ENCODE assay signal across 9 cellular contexts in genomic region chr7:132575336-132575986, GRCh38. TPM values are rescaled to one million over a fixed set of nuclear protein-coding genes. Genes with fewer than 3 reads are reported as not detected.
DNase-seq lines count a peak whose midpoint lies in the region; ATAC-seq, FAIRE-seq and TF ChIP-seq lines count a peak whose summit lies in the region.
"Had no signal": no experiment of that assay in that cellular context is flagged by ENCODE, and none has a peak within 500 bp of the region (broad histone marks: within the 10 kb centered on the region; RNA-seq: fewer than 3 reads in every experiment).

No MANE protein-coding gene starts in this region.

- H3K36me3 ChIP-seq in heart left ventricle (peaks cover 0 to 4% (median 0%) of the 10 kb centered on the region in 9 donors), osteoblast (ENCODE audit: insufficient read depth, low read length) (no peaks in the 10 kb centered on the region), HAP-1 (replicated peaks) (no peaks in the 10 kb centered on the region)

- H3K9me3 ChIP-seq in CD4-positive, alpha-beta T cell (ENCODE audit: control insufficient read depth, low read length) = no peaks in the 10 kb centered on the region
- H3K9me3 ChIP-seq in heart left ventricle (no peaks in the 10 kb centered on the region), osteoblast (ENCODE audit: low read depth, low read length) (no peaks in the 10 kb centered on the region), HAP-1 (no peaks in the 10 kb centered on the region)

- peaks cover 0 to 43% (median 9%) of the 10 kb centered on the region in 12 donors for H3K4me1 ChIP-seq in heart left ventricle
- peaks cover 3% of the 10 kb centered on the region for H3K4me1 ChIP-seq in osteoblast (ENCODE audit: insufficient read depth, low read length)
- no peaks in the 10 kb centered on the region for H3K4me1 ChIP-seq in HAP-1

- no peaks in the 10 kb centered on the region for H3K36me3 Mint-ChIP-seq in CD4-positive, alpha-beta T cell (ENCODE audit: low read depth)
- peaks cover 46% of the 10 kb centered on the region for H3K36me3 Mint-ChIP-seq in activated naive CD4-positive, alpha-beta T cell treated with anti-CD3 and anti-CD28 coated beads, Interleukin-2, amount 10 ng/mL, durations not matched to agents 7 days and 5 days

- POLR2A ChIA-PET in CD4-positive, alpha-beta T cell (lab: Charles Lee) = no interaction called here

- H3K9me3 Mint-ChIP-seq in CD4-positive, alpha-beta T cell = no peaks in the 10 kb centered on the region
- no peaks in the 10 kb centered on the region for H3K9me3 Mint-ChIP-seq in activated naive CD4-positive, alpha-beta T cell treated with anti-CD3 and anti-CD28 coated beads, Interleukin-2, amount 10 ng/mL, durations not matched to agents 7 days and 5 days

- peaks cover 87% of the 10 kb centered on the region for H3K27me3 ChIP-seq in CD4-positive, alpha-beta T cell (ENCODE audit: control insufficient read depth, insufficient read depth, low read length)
- peaks cover 0 to 65% (median 5%) of the 10 kb centered on the region in 9 donors for H3K27me3 ChIP-seq in heart left ventricle
- H3K27me3 ChIP-seq in osteoblast (ENCODE audit: insufficient read depth, low read length) = peaks cover 35% of the 10 kb centered on the region
- peaks cover 71% of the 10 kb centered on the region for H3K27me3 ChIP-seq in HAP-1 (ENCODE audit: low read depth)

- WGBS in heart left ventricle, 4 donors = 1 to 3% (median 2%) methylated on average over 34 of the region's 34 CpGs

- peaks cover 33% of the 10 kb centered on the region for H3K4me1 Mint-ChIP-seq in CD4-positive, alpha-beta T cell (ENCODE audit: low read depth)
- H3K4me1 Mint-ChIP-seq in activated naive CD4-positive, alpha-beta T cell treated with anti-CD3 and anti-CD28 coated beads, Interleukin-2, amount 10 ng/mL, durations not matched to agents 7 days and 5 days = peaks cover 46% of the 10 kb centered on the region

- TF ChIP-seq POLR2A in heart left ventricle (IDR thresholded peaks at IDR 0.05) = no peak
- TF ChIP-seq POLR2A in H54 (IDR thresholded peaks at IDR 0.05; ENCODE audit: low read depth, low read length) = no peak

- H3K27ac Mint-ChIP-seq in CD4-positive, alpha-beta T cell = no peak overlapping the region
- H3K27ac Mint-ChIP-seq in activated naive CD4-positive, alpha-beta T cell treated with anti-CD3 and anti-CD28 coated beads, Interleukin-2, amount 10 ng/mL, durations not matched to agents 7 days and 5 days = no peak overlapping the region

- CTCF ChIA-PET in CD4-positive, alpha-beta T cell (lab: Charles Lee) = no interaction called here
- CTCF ChIA-PET in activated naive CD4-positive, alpha-beta T cell treated with anti-CD3 and anti-CD28 coated beads, Interleukin-2, amount 10 ng/mL, durations not matched to agents 7 days and 5 days (lab: Charles Lee) = interaction anchor here (1.1 to 9.9 kb wide), 3 partner anchors 179 to 257 kb away, joined by 3 to 240 read pairs (median 5); no protein-coding TSS in a partner anchor

- ATAC-seq in CD4-positive, alpha-beta T cell (ENCODE audit: poor library complexity) = no peak
- ATAC-seq in heart left ventricle (peak; percentile 62 to 78 (median 74)), GM21390 (IDR thresholded peaks at IDR 0.05; ENCODE audit: unreplicated experiment) (no peak)
- ATAC-seq: HCT116 had no signal

- no peaks in the 10 kb centered on the region for H4K20me1 ChIP-seq in osteoblast (ENCODE audit: insufficient read depth, low read length)

- peaks cover 82% of the 10 kb centered on the region for H3K27me3 Mint-ChIP-seq in CD4-positive, alpha-beta T cell
- peaks cover 92% of the 10 kb centered on the region for H3K27me3 Mint-ChIP-seq in activated naive CD4-positive, alpha-beta T cell treated with anti-CD3 and anti-CD28 coated beads, Interleukin-2, amount 10 ng/mL, durations not matched to agents 7 days and 5 days

- H3K4me2 ChIP-seq in osteoblast (ENCODE audit: insufficient read depth, low read length) = peak overlapping the region; percentile 78

- DNase-seq in CD4-positive, alpha-beta T cell = no peak
- DNase-seq in LHCN-M2 (ENCODE audit: low read depth) = peak; percentile 12
- DNase-seq in activated naive CD4-positive, alpha-beta T cell treated with anti-CD3 and anti-CD28 coated beads, Interleukin-2, amount 10 ng/mL, durations not matched to agents 7 days and 5 days = peak; percentile 60
- peak; percentile 58 to 76 (median 63) for DNase-seq in heart left ventricle
- peak; percentile 99 for DNase-seq in osteoblast (ENCODE audit: insufficient read length, low spot score, missing footprints)
- no peak for DNase-seq in H54 (ENCODE audit: insufficient read length, low spot score)
- no peak for DNase-seq in HAP-1 (ENCODE audit: low spot score in 2 of 2)

- peak overlapping the region; percentile 38 to 77 (median 61) for H3K4me3 ChIP-seq in heart left ventricle
- H3K4me3 ChIP-seq in osteoblast (ENCODE audit: insufficient read depth, low read length) = peak overlapping the region; percentile 65
- H3K4me3 ChIP-seq in HAP-1 = no peak overlapping the region

- in situ Hi-C loops in HAP-1 (cut with MboI; ENCODE audit: low sequenced_read_pairs) = loop anchor here (25.0 kb wide), 1 partner anchor 888 kb away; no protein-coding TSS in a partner anchor

- H3K27ac ChIP-seq in CD4-positive, alpha-beta T cell (ENCODE audit: low read depth, low read length) = no peak overlapping the region
- peak overlapping the region in 9 of 12 donors; percentile 67 to 84 (median 75) for H3K27ac ChIP-seq in heart left ventricle
- no peak overlapping the region for H3K27ac ChIP-seq in osteoblast (ENCODE audit: low read depth, low read length)

- H3K79me2 ChIP-seq in osteoblast (ENCODE audit: insufficient read depth, low read length) = no peaks in the 10 kb centered on the region

- TF ChIP-seq CTCF in CD4-positive, alpha-beta T cell (IDR thresholded peaks at IDR 0.05) = no peak
- peak in 6 of 12 donors; percentile 23 to 40 (median 25) for TF ChIP-seq CTCF in heart left ventricle (IDR thresholded peaks at IDR 0.05)
- TF ChIP-seq CTCF in osteoblast (IDR thresholded peaks at IDR 0.05; ENCODE audit: extremely low read depth, low read depth, low read length) = no peak

- FAIRE-seq in H54 (lab: Jason Lieb, UNC) = no peak

- H3K4me3 Mint-ChIP-seq in CD4-positive, alpha-beta T cell = peak overlapping the region; percentile 60
- H3K4me3 Mint-ChIP-seq in activated naive CD4-positive, alpha-beta T cell treated with anti-CD3 and anti-CD28 coated beads, Interleukin-2, amount 10 ng/mL, durations not matched to agents 7 days and 5 days = peak overlapping the region; percentile 87

- intact Hi-C loops in CD4-positive, alpha-beta T cell (cut with DNase I, micrococcal nuclease) = no loop called here
- intact Hi-C loops in heart left ventricle (cut with DNase I) = loop anchor here in 9 of 10 donors (2.0 to 10.0 kb wide), 10 partner anchors 71 to 631 kb away; no protein-coding TSS in a partner anchor

- H2AFZ ChIP-seq in osteoblast (ENCODE audit: low read length) = peak overlapping the region; percentile 70

RNA-seq across cellular contexts. Expression of gene PLXNA4, which starts 0.8 kb away (rescaled TPM):
- total RNA-seq in CD4-positive, alpha-beta T cell = under 1 TPM; 0.75 to 0.85 TPM
- total RNA-seq in LHCN-M2 (2014; rRNA removed) = not detected in 2 replicates
- polyA plus RNA-seq in LHCN-M2 (2012) = not detected
- total RNA-seq in heart left ventricle = 10 to 100 TPM in 7 of 9 donors, 1 to 10 TPM in 2; 8.5 to 22.1 (median 10.9) TPM
- polyA plus RNA-seq in heart left ventricle = 1 to 10 TPM; 1.8 to 4.3 TPM
- 4.3 and 6.5 TPM in 2 replicates for total RNA-seq in osteoblast

Comparison
In these comparisons a context has a peak if more than half of its experiments do, and no peak if none do; other contexts are left out.
1. ATAC-seq: peak in heart left ventricle (4 of 4); none in CD4-positive, alpha-beta T cell (single experiment) and GM21390 (single experiment).
2. DNase-seq: peak in LHCN-M2 (single experiment), activated naive CD4-positive, alpha-beta T cell treated with anti-CD3 and anti-CD28 coated beads, Interleukin-2, amount 10 ng/mL, durations not matched to agents 7 days and 5 days (single experiment), heart left ventricle (5 of 5) and osteoblast (single experiment); none in CD4-positive, alpha-beta T cell (0 of 10), H54 (single experiment) and HAP-1 (0 of 2).
3. H3K27ac ChIP-seq: peak in heart left ventricle (9 of 12); none in CD4-positive, alpha-beta T cell (single experiment) and osteoblast (single experiment).
4. intact Hi-C loops: an anchor here in heart left ventricle (2.0 to 10.0 kb wide); none called in CD4-positive, alpha-beta T cell.